20 cellular contexts compared by ENCODE assay signal in the genomic region with DNA sequence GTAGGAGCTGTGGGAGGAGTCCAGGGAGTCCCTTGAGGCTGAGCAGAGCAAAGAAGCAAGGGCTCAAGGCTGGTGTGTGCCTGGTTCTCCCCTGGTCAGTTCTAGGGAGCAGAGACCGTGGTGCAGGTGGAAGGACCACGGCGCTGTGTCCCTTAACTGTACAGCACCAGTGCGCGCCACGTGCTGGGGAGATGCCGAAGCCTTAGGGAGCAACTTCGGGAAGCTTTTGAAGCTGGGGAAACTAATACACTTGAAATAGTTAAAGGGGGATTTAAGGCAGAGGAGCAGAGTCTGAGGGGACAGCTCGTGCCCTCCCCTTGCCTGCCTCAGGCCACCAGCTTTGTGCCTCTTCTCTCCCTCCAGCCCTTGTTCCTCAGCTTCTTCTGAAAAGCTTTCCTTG. TPM values are rescaled to one million over a fixed set of nuclear protein-coding genes. Genes with fewer than 3 reads are reported as not detected.
A peak's percentile ranks its signal among the peaks of the same experiment; 100 is the strongest.
DNase-seq lines count a peak whose midpoint lies in the region; ATAC-seq and TF ChIP-seq lines count a peak whose summit lies in the region.
"Had no signal": no experiment of that assay in that cellular context is flagged by ENCODE, and none has a peak within 500 bp of the region (broad histone marks: within the 10 kb centered on the region; RNA-seq: fewer than 3 reads in every experiment).

No MANE protein-coding gene starts in this region.

- no peak for DNase-seq in right cardiac atrium
- no peak for DNase-seq in Right ventricle myocardium inferior (ENCODE audit: missing footprints)
- no peak for DNase-seq in neuronal stem cell (ENCODE audit: low spot score)
- DNase-seq in naive thymus-derived CD4-positive, alpha-beta T cell, result no peak
- DNase-seq in epidermal melanocyte (ENCODE audit: insufficient read length, low spot score), result no peak
- DNase-seq in Caco-2, result no peak
- DNase-seq: activated CD4-positive, alpha-beta T cell treated with anti-CD3 and anti-CD28 coated beads for 4 hours; Calu3; EL; islet precursor cell; NCI-H1105 treated with DMSO at 0.1 percent for 48 hours; NCI-H2171; NCI-H526 treated with DMSO at 0.1 percent for 48 hours; SHP77; stimulated activated CD4-positive, alpha-beta T cell treated with anti-CD3 and anti-CD28 coated beads, Interleukin-12 subunit alpha, Interleukin-12 subunit beta, amount 100 ng/mL, for 4 hours had no signal

- WGBS in right cardiac atrium, result 90% methylated on average over 9 of the region's 9 CpGs
- WGBS in gastroesophageal sphincter (ENCODE audit: low coverage in 1 of 2), 2 donors, result 100% methylated on average over 7 of the region's 9 CpGs; no CpG with 5 or more reads in 1 of the 2 donors
- WGBS in neuronal stem cell (ENCODE audit: extremely low coverage in 2 of 2, insufficient read length in 2 of 2, insufficient replicate concordance in 1 of 2), 2 donors, result no CpG with 5 or more reads among the region's 9 CpGs

- TF ChIP-seq CTCF in gastroesophageal sphincter (IDR thresholded peaks at IDR 0.05) (no peak), Caco-2 (IDR thresholded peaks at IDR 0.05; ENCODE audit: insufficient read depth in 1 of 2, low read depth in 1 of 2, low read length in 1 of 2, severe bottlenecking in 1 of 2, unreplicated experiment in 1 of 2) (no peak)

- H3K36me3 ChIP-seq in gastroesophageal sphincter (peaks cover 0 to 15% of the 10 kb centered on the region in 2 donors), neuronal stem cell (replicated peaks in 1 of 2; ENCODE audit: control insufficient read depth in 2 of 2, insufficient read depth in 2 of 2, low read length in 2 of 2) (peaks cover 0 to 15% of the 10 kb centered on the region in 2 donors), Caco-2 (ENCODE audit: control insufficient read depth, insufficient read depth, low read length) (no peaks in the 10 kb centered on the region)
- H3K36me3 ChIP-seq in naive thymus-derived CD4-positive, alpha-beta T cell (ENCODE audit: control insufficient read depth in 2 of 3, insufficient read depth in 3 of 3, low read length in 3 of 3), result peaks cover 0 to 24% (median 3%) of the 10 kb centered on the region in 3 experiments
- H3K36me3 ChIP-seq: cardiac muscle cell had no signal

- TF ChIP-seq EP300 in gastroesophageal sphincter (IDR thresholded peaks at IDR 0.05), result no peak

- H3K4me3 ChIP-seq in right cardiac atrium (ENCODE audit: low read length) (no peak overlapping the region), gastroesophageal sphincter (no peak overlapping the region), neuronal stem cell (ENCODE audit: low read length in 2 of 2) (no peak overlapping the region), Caco-2 (ENCODE audit: low read depth, low read length) (no peak overlapping the region)
- no peak overlapping the region for H3K4me3 ChIP-seq in naive thymus-derived CD4-positive, alpha-beta T cell (ENCODE audit: low read length)
- H3K4me3 ChIP-seq: cardiac muscle cell had no signal

- peaks cover 0 to 19% (median 13%) of the 10 kb centered on the region in 5 donors for H3K36me3 Mint-ChIP-seq in naive thymus-derived CD4-positive, alpha-beta T cell
- peaks cover 11% of the 10 kb centered on the region for H3K36me3 Mint-ChIP-seq in Caco-2 (ENCODE audit: insufficient read depth, unreplicated experiment)

- no peak overlapping the region for H3K14ac ChIP-seq in neuronal stem cell (ENCODE audit: low read length)

- H3K27ac ChIP-seq in right cardiac atrium (ENCODE audit: low read length) (peak overlapping the region; percentile 70), gastroesophageal sphincter (peak overlapping the region in 3 of 4 donors; percentile 11 to 42 (median 18)), neuronal stem cell (replicated peaks; ENCODE audit: low read length) (no peak overlapping the region)
- H3K27ac ChIP-seq in naive thymus-derived CD4-positive, alpha-beta T cell (ENCODE audit: low read depth, low read length), result no peak overlapping the region
- H3K27ac ChIP-seq: cardiac muscle cell had no signal

- peak overlapping the region; percentile 67 for H2AK5ac ChIP-seq in neuronal stem cell (ENCODE audit: low read depth, low read length)

- POLR2A ChIA-PET in naive thymus-derived CD4-positive, alpha-beta T cell (lab: Charles Lee), result interaction anchor here (1.0 kb wide), 1 partner anchor 52 kb away, joined by 3 read pairs; no protein-coding TSS in a partner anchor
- POLR2A ChIA-PET in Caco-2 (lab: Charles Lee), result no interaction called here

- no TSS peak for BruUV-seq in Caco-2 (replicated peaks; lab: Mats Ljungman, UMichigan)

- H3K4me1 ChIP-seq in right cardiac atrium (ENCODE audit: control insufficient read depth, insufficient read depth, low read length), result peaks cover 24% of the 10 kb centered on the region
- peaks cover 0 to 38% (median 9%) of the 10 kb centered on the region in 3 donors for H3K4me1 ChIP-seq in gastroesophageal sphincter
- peaks cover 17 to 20% of the 10 kb centered on the region in 2 donors for H3K4me1 ChIP-seq in neuronal stem cell (ENCODE audit: control insufficient read depth in 2 of 2, insufficient read depth in 1 of 2, low read depth in 1 of 2, low read length in 2 of 2)
- no peaks in the 10 kb centered on the region for H3K4me1 ChIP-seq in naive thymus-derived CD4-positive, alpha-beta T cell (ENCODE audit: control insufficient read depth in 2 of 2, insufficient read depth in 2 of 2, low read length in 2 of 2)
- H3K4me1 ChIP-seq in Caco-2, result no peaks in the 10 kb centered on the region

- H3K4me1 Mint-ChIP-seq in naive thymus-derived CD4-positive, alpha-beta T cell, result peaks cover 19 to 34% (median 26%) of the 10 kb centered on the region in 7 donors
- H3K4me1 Mint-ChIP-seq in Caco-2 (ENCODE audit: low read depth, unreplicated experiment), result peaks cover 8% of the 10 kb centered on the region

- no peak overlapping the region for H2AFZ ChIP-seq in neuronal stem cell (ENCODE audit: low read length)

- H2BK12ac ChIP-seq in neuronal stem cell (ENCODE audit: low read length), result no peak overlapping the region

- no peaks in the 10 kb centered on the region for H3K27me3 ChIP-seq in right cardiac atrium (ENCODE audit: control insufficient read depth, insufficient read depth)
- no peaks in the 10 kb centered on the region for H3K27me3 ChIP-seq in gastroesophageal sphincter
- no peaks in the 10 kb centered on the region for H3K27me3 ChIP-seq in neuronal stem cell (ENCODE audit: control insufficient read depth in 3 of 3, insufficient read depth in 3 of 3, low read depth in 1 of 3, low read length in 3 of 3)
- H3K27me3 ChIP-seq in naive thymus-derived CD4-positive, alpha-beta T cell (ENCODE audit: control insufficient read depth in 2 of 2, insufficient read depth in 2 of 2, low read length in 2 of 2), result no peaks in the 10 kb centered on the region
- H3K27me3 ChIP-seq in Caco-2 (replicated peaks; ENCODE audit: control insufficient read depth, insufficient read depth, low read length), result no peaks in the 10 kb centered on the region
- H3K27me3 ChIP-seq: cardiac muscle cell had no signal

- peak overlapping the region; percentile 21 for H3K18ac ChIP-seq in neuronal stem cell (ENCODE audit: low read length)

- H3K9ac ChIP-seq in neuronal stem cell (ENCODE audit: low read depth, low read length, poor library complexity), result no peak overlapping the region

- no peak overlapping the region for H3K4me3 Mint-ChIP-seq in naive thymus-derived CD4-positive, alpha-beta T cell
- no peak overlapping the region for H3K4me3 Mint-ChIP-seq in Caco-2 (ENCODE audit: unreplicated experiment)

- H2BK15ac ChIP-seq in neuronal stem cell (ENCODE audit: low read length), result no peak overlapping the region

- no peak overlapping the region for H2BK5ac ChIP-seq in neuronal stem cell (ENCODE audit: low read length)

- peaks cover 0 to 4% (median 0%) of the 10 kb centered on the region in 11 donors for H3K9me3 Mint-ChIP-seq in naive thymus-derived CD4-positive, alpha-beta T cell
- no peaks in the 10 kb centered on the region for H3K9me3 Mint-ChIP-seq in Caco-2 (ENCODE audit: unreplicated experiment)
- H3K9me3 Mint-ChIP-seq: activated T-helper 2 cell treated with anti-CD3 and anti-CD28 coated beads, Interferon-gamma antibody, Interleukin-2, Interleukin-4, amounts not matched to agents 10 μg/mL and 5 μg/mL and 100 μg/mL, durations not matched to agents 14 hours and 24 hours and 36 hours had no signal

- TF ChIP-seq POLR2A in gastroesophageal sphincter (IDR thresholded peaks at IDR 0.05), result no peak

- H3K4me2 ChIP-seq in neuronal stem cell (ENCODE audit: insufficient read depth, low read length, poor library complexity, severe bottlenecking), result no peak overlapping the region

- no peak overlapping the region for H3K4ac ChIP-seq in neuronal stem cell (ENCODE audit: low read length)

- no peak for ATAC-seq in right cardiac atrium
- ATAC-seq in Right ventricle myocardium inferior, result no peak
- no peak for ATAC-seq in gastroesophageal sphincter
- no peak for ATAC-seq in naive thymus-derived CD4-positive, alpha-beta T cell
- no peak for ATAC-seq in HG03175 (IDR thresholded peaks at IDR 0.05; ENCODE audit: unreplicated experiment)

- H3K79me1 ChIP-seq in neuronal stem cell (ENCODE audit: low read depth, low read length), result peaks cover 2% of the 10 kb centered on the region

- H4K8ac ChIP-seq in neuronal stem cell (ENCODE audit: low read depth, low read length), result no peak overlapping the region

- no peaks in the 10 kb centered on the region for H3K9me3 ChIP-seq in right cardiac atrium (ENCODE audit: control insufficient read depth, low read length)
- H3K9me3 ChIP-seq in gastroesophageal sphincter, result no peaks in the 10 kb centered on the region
- H3K9me3 ChIP-seq in neuronal stem cell (replicated peaks in 1 of 2; ENCODE audit: control insufficient read depth in 2 of 2, insufficient read depth in 1 of 2, low read depth in 1 of 2, low read length in 2 of 2), result no peaks in the 10 kb centered on the region
- H3K9me3 ChIP-seq in naive thymus-derived CD4-positive, alpha-beta T cell (ENCODE audit: control insufficient read depth in 2 of 3, low read length in 3 of 3), result no peaks in the 10 kb centered on the region
- H3K9me3 ChIP-seq in Caco-2, result no peaks in the 10 kb centered on the region

- H3K27me3 Mint-ChIP-seq in naive thymus-derived CD4-positive, alpha-beta T cell, result no peaks in the 10 kb centered on the region
- no peaks in the 10 kb centered on the region for H3K27me3 Mint-ChIP-seq in Caco-2 (ENCODE audit: insufficient read depth, unreplicated experiment)

- CTCF ChIA-PET in naive thymus-derived CD4-positive, alpha-beta T cell (lab: Charles Lee), result interaction anchor here (0.7 kb wide), 1 partner anchor 154 kb away, joined by 4 read pairs; no protein-coding TSS in a partner anchor
- CTCF ChIA-PET in Caco-2 (lab: Charles Lee), result no interaction called here

- no peak overlapping the region for H3K27ac Mint-ChIP-seq in naive thymus-derived CD4-positive, alpha-beta T cell
- no peak overlapping the region for H3K27ac Mint-ChIP-seq in Caco-2 (ENCODE audit: unreplicated experiment)
- H3K27ac Mint-ChIP-seq: activated T-helper 2 cell treated with anti-CD3 and anti-CD28 coated beads, Interferon-gamma antibody, Interleukin-2, Interleukin-4, amounts not matched to agents 10 μg/mL and 5 μg/mL and 100 μg/mL, durations not matched to agents 14 hours and 24 hours and 36 hours had no signal

- intact Hi-C loops in right cardiac atrium (cut with DNase I) (no loop called here), Right ventricle myocardium inferior (cut with DNase I) (no loop called here), Caco-2 (cut with micrococcal nuclease; ENCODE audit: unreplicated experiment) (no loop called here)
- intact Hi-C loops in naive thymus-derived CD4-positive, alpha-beta T cell (cut with micrococcal nuclease), result no loop called here

- H4K91ac ChIP-seq in neuronal stem cell (ENCODE audit: low read depth, low read length, poor library complexity), result no peak overlapping the region

- H2BK120ac ChIP-seq in neuronal stem cell (ENCODE audit: low read depth, low read length), result no peak overlapping the region

- no peak overlapping the region for H3K23ac ChIP-seq in neuronal stem cell (ENCODE audit: low read depth, low read length, poor library complexity)

RNA-seq across cellular contexts. Expression of gene MINK1, which starts 27.5 kb away (rescaled TPM):
- 10 to 100 TPM; 44.5 to 54.7 (median 49.3) TPM for total RNA-seq in right cardiac atrium
- polyA plus RNA-seq in right cardiac atrium, result 31.1 TPM
- 50.7 TPM for total RNA-seq in Right ventricle myocardium inferior
- total RNA-seq in gastroesophageal sphincter, result 10 to 100 TPM; 29.3 to 48.6 (median 46.4) TPM
- polyA plus RNA-seq in neuronal stem cell (2013, experiment 1 of 2), result 29.2 TPM
- 27.0 TPM for polyA plus RNA-seq in neuronal stem cell (2013, experiment 2 of 2)
- 100 to 1,000 TPM in 4 of 5 experiments, 10 to 100 TPM in 1; 88.8 to 142 (median 125) TPM for total RNA-seq in naive thymus-derived CD4-positive, alpha-beta T cell
- polyA plus RNA-seq in naive thymus-derived CD4-positive, alpha-beta T cell, result 10 to 100 TPM in 1 of 2 donors, 1 to 10 TPM in 1; 8.3 to 20.4 TPM
- 47.7 and 49.4 TPM in 2 replicates for total RNA-seq in Caco-2 (2022)

RNA-seq across cellular contexts. Expression of gene C17orf107, which starts 38.7 kb away (rescaled TPM):
- 1 to 10 TPM; 2.7 to 3.3 (median 2.8) TPM for total RNA-seq in right cardiac atrium
- polyA plus RNA-seq in right cardiac atrium, result 3.6 TPM
- total RNA-seq in Right ventricle myocardium inferior, result 0.78 TPM
- under 1 TPM; 0.30 to 0.81 (median 0.68) TPM for total RNA-seq in gastroesophageal sphincter
- 0.32 TPM for polyA plus RNA-seq in neuronal stem cell (2013, experiment 1 of 2)
- polyA plus RNA-seq in neuronal stem cell (2013, experiment 2 of 2), result 0.28 TPM
- 10 to 100 TPM in 2 of 5 experiments, 1 to 10 TPM in 2, under 1 TPM in 1; 0.82 to 37.2 (median 5.9) TPM for total RNA-seq in naive thymus-derived CD4-positive, alpha-beta T cell
- 1 to 10 TPM in 1 of 2 donors, under 1 TPM in 1; 0.95 to 1.1 TPM for polyA plus RNA-seq in naive thymus-derived CD4-positive, alpha-beta T cell
- total RNA-seq in Caco-2 (2022), result 0.86 and 1.0 TPM in 2 replicates

RNA-seq across cellular contexts. Expression of gene CHRNE, which starts 42.2 kb away (rescaled TPM):
- 100 to 1,000 TPM in 1 of 4 donors, 10 to 100 TPM in 3; 57.6 to 106 (median 68.9) TPM for total RNA-seq in right cardiac atrium
- 63.6 TPM for polyA plus RNA-seq in right cardiac atrium
- total RNA-seq in Right ventricle myocardium inferior, result 0.41 TPM
- under 1 TPM in 2 of 4 donors, not detected in 2; 0.23 to 0.67 TPM for total RNA-seq in gastroesophageal sphincter
- 0.17 TPM for polyA plus RNA-seq in neuronal stem cell (2013, experiment 1 of 2)
- 0.12 TPM for polyA plus RNA-seq in neuronal stem cell (2013, experiment 2 of 2)
- total RNA-seq in naive thymus-derived CD4-positive, alpha-beta T cell, result 1 to 10 TPM in 3 of 5 experiments, under 1 TPM in 2; 0.34 to 6.5 (median 1.0) TPM
- polyA plus RNA-seq in naive thymus-derived CD4-positive, alpha-beta T cell, result under 1 TPM in 1 of 2 donors, not detected in 1; 0.24 TPM
- not detected in 2 replicates for total RNA-seq in Caco-2 (2022)
- total RNA-seq: HT1080 had no signal

RNA-seq across cellular contexts. Expression of gene PLD2, which starts 53.7 kb away (rescaled TPM):
- total RNA-seq in right cardiac atrium, result 10 to 100 TPM; 12.0 to 15.3 (median 13.4) TPM
- 10.0 TPM for polyA plus RNA-seq in right cardiac atrium
- total RNA-seq in Right ventricle myocardium inferior, result 12.6 TPM
- total RNA-seq in gastroesophageal sphincter, result 10 to 100 TPM; 10.2 to 21.3 (median 15.7) TPM
- 19.1 TPM for polyA plus RNA-seq in neuronal stem cell (2013, experiment 1 of 2)
- polyA plus RNA-seq in neuronal stem cell (2013, experiment 2 of 2), result 17.9 TPM
- total RNA-seq in naive thymus-derived CD4-positive, alpha-beta T cell, result 10 to 100 TPM; 22.9 to 42.7 (median 26.8) TPM
- polyA plus RNA-seq in naive thymus-derived CD4-positive, alpha-beta T cell, result 1 to 10 TPM; 1.5 to 2.2 TPM
- 46.5 and 47.2 TPM in 2 replicates for total RNA-seq in Caco-2 (2022)

Comparison
In these comparisons a context has a peak if more than half of its experiments do, and no peak if none do; other contexts are left out.
1. RNA of gene CHRNE, which starts 42.2 kb away (total RNA-seq): 57.6 to 106 TPM in right cardiac atrium; 0.34 to 6.5 TPM in naive thymus-derived CD4-positive, alpha-beta T cell, 0.41 TPM in Right ventricle myocardium inferior (single experiment), 0.23 to 0.67 TPM in gastroesophageal sphincter and not detected in Caco-2; every median in the first group is over 4 times any median in the second.
2. H3K27ac ChIP-seq: peak in right cardiac atrium (single experiment) and gastroesophageal sphincter (3 of 4); none in neuronal stem cell (single experiment) and naive thymus-derived CD4-positive, alpha-beta T cell (single experiment).